Comparison of ENCODE assay signal across 12 cellular contexts in genomic region chr17:81651692-81652091, GRCh38. TPM values are rescaled to one million over a fixed set of nuclear protein-coding genes. Genes with fewer than 3 reads are reported as not detected.
DNase-seq lines count a peak whose midpoint lies in the region; ATAC-seq, FAIRE-seq and TF ChIP-seq lines count a peak whose summit lies in the region.
"Had no signal": no experiment of that assay in that cellular context is flagged by ENCODE, and none has a peak within 500 bp of the region (broad histone marks: within the 10 kb centered on the region; RNA-seq: fewer than 3 reads in every experiment).

No MANE protein-coding gene starts in this region.

- in situ Hi-C loops in astrocyte of the cerebellum (cut with HindIII; ENCODE audit: low sequenced_read_pairs): no loop called here

- H3K4me3 ChIP-seq in astrocyte of the cerebellum (ENCODE audit: low read depth, low read length): no peak overlapping the region
- H3K4me3 ChIP-seq: smooth muscle cell had no signal

- H3K4me3 Mint-ChIP-seq in naive thymus-derived CD8-positive, alpha-beta T cell: peak overlapping the region in 8 of 10 donors; percentile 34 to 74 (median 44)

- POLR2A ChIA-PET in naive thymus-derived CD8-positive, alpha-beta T cell (lab: Charles Lee): no interaction called here

- ATAC-seq in naive thymus-derived CD8-positive, alpha-beta T cell: no peak
- no peak for ATAC-seq in GM21825 (IDR thresholded peaks at IDR 0.05; ENCODE audit: unreplicated experiment)

- DNase-seq in COLO668 (lab: John Stamatoyannopoulos, UW; ENCODE audit: unreplicated experiment) (peak; percentile 3), HTR-8/SVneo (ENCODE audit: insufficient read length, low spot score) (peak; percentile 91), astrocyte of the cerebellum (ENCODE audit: low read depth) (peak; percentile 73), C1 segment of cervical spinal cord (lab: John Stamatoyannopoulos, UW) (no peak), hippocampal formation (lab: John Stamatoyannopoulos, UW) (no peak), ecto neural progenitor cell (ENCODE audit: low spot score) (no peak)
- no peak for DNase-seq in naive thymus-derived CD8-positive, alpha-beta T cell
- DNase-seq: anterior cingulate cortex, NCI-H1105 had no signal

- peaks cover 7 to 22% (median 17%) of the 10 kb centered on the region in 4 donors for H3K4me1 Mint-ChIP-seq in naive thymus-derived CD8-positive, alpha-beta T cell

- H3K9me3 Mint-ChIP-seq in naive thymus-derived CD8-positive, alpha-beta T cell: peaks cover 0 to 9% (median 0%) of the 10 kb centered on the region in 9 donors

- TF ChIP-seq CTCF in astrocyte of the cerebellum (IDR thresholded peaks at IDR 0.05; ENCODE audit: low read depth, low read length, missing control alignments): no peak

- no peaks in the 10 kb centered on the region for H3K36me3 Mint-ChIP-seq in naive thymus-derived CD8-positive, alpha-beta T cell

- peak; percentile 54 for FAIRE-seq in HTR-8/SVneo (lab: Jason Lieb, UNC)
- FAIRE-seq: islet of Langerhans had no signal

- peak overlapping the region in 3 of 10 donors; percentile 58 to 80 (median 68) for H3K27ac Mint-ChIP-seq in naive thymus-derived CD8-positive, alpha-beta T cell

- peaks cover 4 to 39% (median 9%) of the 10 kb centered on the region in 5 donors for H3K27me3 Mint-ChIP-seq in naive thymus-derived CD8-positive, alpha-beta T cell

RNA-seq across cellular contexts. Expression of gene PDE6G, which starts 4.7 kb away (rescaled TPM):
- total RNA-seq in naive thymus-derived CD8-positive, alpha-beta T cell: 1 to 10 TPM; 5.8 to 7.8 TPM
- polyA plus RNA-seq in naive thymus-derived CD8-positive, alpha-beta T cell: 10 to 100 TPM in 2 of 3 donors, 1 to 10 TPM in 1; 4.6 to 19.6 (median 15.3) TPM

RNA-seq across cellular contexts. Expression of gene TSPAN10, which starts 14.7 kb away (rescaled TPM):
- under 1 TPM; 0.80 to 0.86 TPM for total RNA-seq in naive thymus-derived CD8-positive, alpha-beta T cell
- polyA plus RNA-seq in naive thymus-derived CD8-positive, alpha-beta T cell: 1 to 10 TPM in 2 of 3 donors, under 1 TPM in 1; 0.83 to 4.0 (median 1.6) TPM

RNA-seq across cellular contexts. Expression of gene OXLD1, which starts 14.7 kb away (rescaled TPM):
- total RNA-seq in naive thymus-derived CD8-positive, alpha-beta T cell: 10 to 100 TPM; 69.4 to 71.7 TPM
- 100 to 1,000 TPM in 1 of 3 donors, 10 to 100 TPM in 2; 67.6 to 110 (median 98.3) TPM for polyA plus RNA-seq in naive thymus-derived CD8-positive, alpha-beta T cell

RNA-seq across cellular contexts. Expression of gene NPLOC4, which starts 14.8 kb away (rescaled TPM):
- 100 to 1,000 TPM in 1 of 2 experiments, 10 to 100 TPM in 1; 91.1 to 101 TPM for total RNA-seq in naive thymus-derived CD8-positive, alpha-beta T cell
- polyA plus RNA-seq in naive thymus-derived CD8-positive, alpha-beta T cell: 10 to 100 TPM; 46.3 to 57.8 (median 51.2) TPM

RNA-seq across cellular contexts. Expression of gene CCDC137, which starts 14.8 kb away (rescaled TPM):
- 10 to 100 TPM; 23.5 to 30.2 TPM for total RNA-seq in naive thymus-derived CD8-positive, alpha-beta T cell
- 10 to 100 TPM; 11.0 to 23.9 (median 11.1) TPM for polyA plus RNA-seq in naive thymus-derived CD8-positive, alpha-beta T cell

Comparison
In these comparisons a context has a peak if more than half of its experiments do, and no peak if none do; other contexts are left out.
1. DNase-seq: peak in COLO668 (single experiment), HTR-8/SVneo (single experiment) and astrocyte of the cerebellum (single experiment); none in naive thymus-derived CD8-positive, alpha-beta T cell (0 of 10), C1 segment of cervical spinal cord (0 of 14), hippocampal formation (0 of 2) and ecto neural progenitor cell (single experiment).